ENCODE assay signal across 25 cellular contexts in the genomic region with DNA sequence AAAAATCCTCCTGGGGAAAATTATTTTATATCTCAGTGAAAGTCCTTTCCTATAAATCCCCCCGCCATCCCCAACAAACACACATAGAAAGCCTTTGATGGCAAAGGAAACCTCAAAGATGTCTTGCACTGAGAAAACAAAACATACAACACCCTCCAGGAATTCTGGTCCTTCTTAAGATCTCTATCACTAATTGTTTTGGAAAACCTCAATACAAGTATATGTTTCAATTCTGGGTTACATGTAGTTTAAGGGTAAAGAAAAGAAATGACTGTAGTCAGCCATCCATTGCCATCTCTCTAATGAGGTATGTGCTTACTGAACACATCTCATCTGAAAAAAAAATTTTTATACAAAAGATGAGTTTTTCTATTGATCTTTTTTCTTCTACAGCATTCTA.
"Had no signal": no experiment of that assay in that cellular context is flagged by ENCODE, and none has a peak within 500 bp of the region (broad histone marks: within the 10 kb centered on the region; RNA-seq: fewer than 3 reads in every experiment).

No MANE protein-coding gene starts in this region.

- H3K4me3 ChIP-seq: adrenal gland, body of pancreas, cardiac muscle cell had no signal

- H3K9me3 ChIP-seq: adrenal gland, body of pancreas had no signal

- H3K36me3 Mint-ChIP-seq: activated CD8-positive, alpha-beta memory T cell treated with anti-CD3 and anti-CD28 coated beads, Interleukin-2, amount 10 ng/mL, durations not matched to agents 7 days and 5 days; activated naive CD4-positive, alpha-beta T cell treated with anti-CD3 and anti-CD28 coated beads, Interleukin-2, amount 10 ng/mL, durations not matched to agents 7 days and 5 days; activated naive CD4-positive, alpha-beta T cell treated with anti-CD3 and anti-CD28 coated beads, Interleukin-2, amount 50 U/mL, for 24 hours; activated naive CD8-positive, alpha-beta T cell; activated naive CD8-positive, alpha-beta T cell treated with anti-CD3 and anti-CD28 coated beads, Interleukin-2, amount 10 ng/mL, durations not matched to agents 7 days and 5 days had no signal

- H3K27me3 ChIP-seq: adrenal gland, body of pancreas, cardiac muscle cell had no signal

- H3K27ac ChIP-seq: adrenal gland, body of pancreas, cardiac muscle cell, VCaP had no signal

- H3K4me1 ChIP-seq: adrenal gland, body of pancreas had no signal

- H3K27ac Mint-ChIP-seq: activated B cell treated with CpG ODN at 0.5 μM for 24 hours; activated CD4-positive, alpha-beta memory T cell treated with anti-CD3 and anti-CD28 coated beads, Interleukin-2, amount 10 ng/mL, durations not matched to agents 7 days and 5 days; activated CD4-positive, alpha-beta T cell treated with anti-CD3 and anti-CD28 coated beads, Interleukin-2, amount 10 ng/mL, durations not matched to agents 24 days and 14 days; activated CD8-positive, alpha-beta memory T cell treated with anti-CD3 and anti-CD28 coated beads, Interleukin-2, amount 10 ng/mL, durations not matched to agents 7 days and 5 days; activated CD8-positive, alpha-beta T cell treated with anti-CD3 and anti-CD28 coated beads, Interleukin-2, amount 10 ng/mL, durations not matched to agents 7 days and 5 days; activated naive CD4-positive, alpha-beta T cell treated with anti-CD3 and anti-CD28 coated beads, Interleukin-2, amount 10 ng/mL, durations not matched to agents 7 days and 5 days; activated naive CD4-positive, alpha-beta T cell treated with anti-CD3 and anti-CD28 coated beads, Interleukin-2, amount 50 U/mL, for 24 hours; activated naive CD8-positive, alpha-beta T cell; activated naive CD8-positive, alpha-beta T cell treated with anti-CD3 and anti-CD28 coated beads, Interleukin-2, amount 10 ng/mL, durations not matched to agents 7 days and 5 days; activated naive CD8-positive, alpha-beta T cell treated with anti-CD3 and anti-CD28 coated beads, Interleukin-2, amount 50 U/mL, for 24 hours; activated T-cell treated with anti-CD3 and anti-CD28 coated beads, Interleukin-2, amount 50 U/mL, for 24 hours; activated T-helper 2 cell treated with anti-CD3 and anti-CD28 coated beads, Interferon-gamma antibody, Interleukin-2, Interleukin-4, amounts not matched to agents 10 μg/mL and 5 μg/mL and 100 μg/mL, durations not matched to agents 14 hours and 24 hours and 36 hours; T-helper 2 cell treated with Interferon-gamma antibody and Interleukin-4, amounts not matched to agents 5 μg/mL and 100 μg/mL, for 36 hours had no signal

- H3K27me3 Mint-ChIP-seq: activated B cell treated with CpG ODN at 0.5 μM for 24 hours; activated CD8-positive, alpha-beta memory T cell treated with anti-CD3 and anti-CD28 coated beads, Interleukin-2, amount 10 ng/mL, durations not matched to agents 7 days and 5 days; activated naive CD4-positive, alpha-beta T cell treated with anti-CD3 and anti-CD28 coated beads, Interleukin-2, amount 50 U/mL, for 24 hours; activated naive CD8-positive, alpha-beta T cell; activated naive CD8-positive, alpha-beta T cell treated with anti-CD3 and anti-CD28 coated beads, Interleukin-2, amount 50 U/mL, for 24 hours; activated T-cell treated with anti-CD3 and anti-CD28 coated beads, Interleukin-2, amount 50 U/mL, for 24 hours; central memory CD8-positive, alpha-beta T cell had no signal

- H3K36me3 ChIP-seq: adrenal gland, cardiac muscle cell had no signal

- H3K4me1 Mint-ChIP-seq: activated B cell treated with CpG ODN at 0.5 μM for 24 hours; activated CD4-positive, alpha-beta memory T cell treated with anti-CD3 and anti-CD28 coated beads, Interleukin-2, amount 10 ng/mL, durations not matched to agents 7 days and 5 days; activated naive CD4-positive, alpha-beta T cell treated with anti-CD3 and anti-CD28 coated beads, Interleukin-2, amount 10 ng/mL, durations not matched to agents 7 days and 5 days; activated naive CD4-positive, alpha-beta T cell treated with anti-CD3 and anti-CD28 coated beads, Interleukin-2, amount 50 U/mL, for 24 hours; activated naive CD8-positive, alpha-beta T cell treated with anti-CD3 and anti-CD28 coated beads, Interleukin-2, amount 50 U/mL, for 24 hours; central memory CD8-positive, alpha-beta T cell had no signal

- DNase-seq: activated B cell treated with CpG ODN at 0.5 μM for 24 hours; activated CD4-positive, CD25-positive, alpha-beta regulatory T cell treated with anti-CD3 and anti-CD28 coated beads, Interleukin-2, amount 50 U/mL, for 72 hours; activated CD8-positive, alpha-beta memory T cell treated with anti-CD3 and anti-CD28 coated beads for 24 hours; activated CD8-positive, alpha-beta memory T cell treated with anti-CD3 and anti-CD28 coated beads, Interleukin-2, amount 10 ng/mL, durations not matched to agents 7 days and 5 days; activated CD8-positive, alpha-beta memory T cell treated with anti-CD3 and anti-CD28 coated beads, Interleukin-2, amount 50 U/mL, for 48 hours; activated effector memory CD4-positive, alpha-beta T cell treated with Interleukin-2 at 50 U/mL for 16 hours; activated gamma-delta T cell; activated naive CD8-positive, alpha-beta T cell treated with anti-CD3 and anti-CD28 coated beads, Interleukin-2, amount 10 ng/mL, durations not matched to agents 7 days and 5 days; activated T-cell treated with anti-CD3 and anti-CD28 coated beads, Interleukin-2, amount 50 U/mL, for 24 hours; aorta; cerebellar nuclear complex had no signal

- H3K9me3 Mint-ChIP-seq: activated B cell treated with CpG ODN at 0.5 μM for 24 hours; activated CD4-positive, alpha-beta memory T cell treated with anti-CD3 and anti-CD28 coated beads, Interleukin-2, amount 10 ng/mL, durations not matched to agents 7 days and 5 days; activated CD4-positive, alpha-beta T cell treated with anti-CD3 and anti-CD28 coated beads, Interleukin-2, amount 10 ng/mL, durations not matched to agents 24 days and 14 days; activated naive CD4-positive, alpha-beta T cell treated with anti-CD3 and anti-CD28 coated beads, Interleukin-2, amount 10 ng/mL, durations not matched to agents 7 days and 5 days; activated naive CD4-positive, alpha-beta T cell treated with anti-CD3 and anti-CD28 coated beads, Interleukin-2, amount 50 U/mL, for 24 hours; activated naive CD8-positive, alpha-beta T cell treated with anti-CD3 and anti-CD28 coated beads, Interleukin-2, amount 10 ng/mL, durations not matched to agents 7 days and 5 days; activated naive CD8-positive, alpha-beta T cell treated with anti-CD3 and anti-CD28 coated beads, Interleukin-2, amount 50 U/mL, for 24 hours; activated T-cell treated with anti-CD3 and anti-CD28 coated beads, Interleukin-2, amount 50 U/mL, for 24 hours; activated T-helper 2 cell treated with anti-CD3 and anti-CD28 coated beads, Interferon-gamma antibody, Interleukin-2, Interleukin-4, amounts not matched to agents 10 μg/mL and 5 μg/mL and 100 μg/mL, durations not matched to agents 14 hours and 24 hours and 36 hours; central memory CD8-positive, alpha-beta T cell; T-helper 2 cell treated with Interferon-gamma antibody and Interleukin-4, amounts not matched to agents 5 μg/mL and 100 μg/mL, for 36 hours had no signal

- H3K4me3 Mint-ChIP-seq: activated B cell treated with CpG ODN at 0.5 μM for 24 hours; activated CD4-positive, alpha-beta memory T cell treated with anti-CD3 and anti-CD28 coated beads, Interleukin-2, amount 10 ng/mL, durations not matched to agents 7 days and 5 days; activated CD4-positive, alpha-beta T cell treated with anti-CD3 and anti-CD28 coated beads, Interleukin-2, amount 10 ng/mL, durations not matched to agents 24 days and 14 days; activated CD8-positive, alpha-beta memory T cell treated with anti-CD3 and anti-CD28 coated beads, Interleukin-2, amount 10 ng/mL, durations not matched to agents 7 days and 5 days; activated CD8-positive, alpha-beta T cell treated with anti-CD3 and anti-CD28 coated beads, Interleukin-2, amount 10 ng/mL, durations not matched to agents 7 days and 5 days; activated naive CD4-positive, alpha-beta T cell treated with anti-CD3 and anti-CD28 coated beads, Interleukin-2, amount 10 ng/mL, durations not matched to agents 7 days and 5 days; activated naive CD4-positive, alpha-beta T cell treated with anti-CD3 and anti-CD28 coated beads, Interleukin-2, amount 50 U/mL, for 24 hours; activated naive CD8-positive, alpha-beta T cell; activated naive CD8-positive, alpha-beta T cell treated with anti-CD3 and anti-CD28 coated beads, Interleukin-2, amount 10 ng/mL, durations not matched to agents 7 days and 5 days; activated naive CD8-positive, alpha-beta T cell treated with anti-CD3 and anti-CD28 coated beads, Interleukin-2, amount 50 U/mL, for 24 hours; activated T-cell treated with anti-CD3 and anti-CD28 coated beads, Interleukin-2, amount 50 U/mL, for 24 hours; central memory CD8-positive, alpha-beta T cell; T-helper 2 cell treated with Interferon-gamma antibody and Interleukin-4, amounts not matched to agents 5 μg/mL and 100 μg/mL, for 36 hours had no signal

- ATAC-seq: activated CD8-positive, alpha-beta T cell treated with anti-CD3 and anti-CD28 coated beads, Interleukin-2, amount 10 ng/mL, durations not matched to agents 7 days and 5 days; activated naive CD8-positive, alpha-beta T cell treated with anti-CD3 and anti-CD28 coated beads, Interleukin-2, amount 50 U/mL, for 24 hours; body of pancreas had no signal
